In the genomic region with DNA sequence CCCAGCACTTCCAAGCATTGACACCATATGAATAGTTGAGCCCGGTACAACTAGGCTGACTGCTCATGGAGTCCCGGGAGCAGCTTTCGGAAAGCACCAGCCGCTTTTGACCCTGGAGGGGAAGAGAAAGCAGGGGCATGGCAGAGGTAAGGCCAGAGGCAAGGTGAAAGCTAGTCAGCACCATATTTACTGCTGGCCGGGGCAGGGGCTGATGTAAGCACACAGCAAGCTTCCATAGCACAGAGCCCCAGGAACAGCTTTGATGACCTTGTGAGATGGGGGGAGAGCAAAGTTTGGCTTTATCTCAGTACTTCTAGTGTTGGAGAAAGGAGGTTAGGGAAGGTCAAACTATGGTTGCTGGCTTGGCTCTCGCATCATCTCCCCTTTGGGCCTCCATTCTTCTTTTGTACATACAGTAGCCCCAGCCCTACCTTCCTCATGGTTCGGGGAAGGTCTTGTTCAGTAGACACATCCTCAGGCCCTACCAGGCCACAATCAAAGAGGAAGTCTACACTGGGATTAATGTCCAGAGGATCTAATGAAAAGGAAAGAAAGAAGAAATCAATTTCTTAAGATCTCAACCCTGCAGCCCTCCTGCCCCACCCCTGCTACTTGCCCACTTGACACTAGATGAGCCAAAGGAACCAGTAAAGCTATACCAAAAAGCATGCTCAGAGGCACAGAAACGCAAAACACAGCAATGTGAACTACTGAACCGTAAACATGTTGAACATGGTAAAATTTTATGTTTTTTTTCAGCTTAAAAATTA, we compare ENCODE assay signal across 1 cellular context.
TF ChIP-seq lines count a peak whose summit lies in the region.

No MANE protein-coding gene starts in this region.

TF ChIP-seq in K562, 482 proteins besides CTCF, POLR2A, EP300 and RAD21:
- TF ChIP-seq CXXC5 (CRISPR knock-in tag; IDR thresholded peaks at IDR 0.05) (peak; percentile 34; the same call in 1 of the 2 replicates), ESRRA (IDR thresholded peaks at IDR 0.05; ENCODE audit: borderline replicate concordance, low read depth) (peak; percentile 88), NR2C1 (IDR thresholded peaks at IDR 0.05) (no peak), NR2C1 (tag; IDR thresholded peaks at IDR 0.05) (peak; percentile 61; the same call in 1 of the 2 replicates), HDAC8 (tag; IDR thresholded peaks at IDR 0.05) (0 out of 2 replicates have a peak, but pooled peaks have one; percentile 51), ZNF584 (CRISPR knock-in tag; IDR thresholded peaks at IDR 0.05; ENCODE audit: low read depth) (peak; percentile 87), FOXA1 (IDR thresholded peaks at IDR 0.05; ENCODE audit: borderline replicate concordance) (no peak), SMAD4 (CRISPR knock-in tag; conservative IDR thresholded peaks at IDR 0.05) (peak; percentile 74), DMBX1 (CRISPR knock-in tag; IDR thresholded peaks at IDR 0.05; ENCODE audit: borderline replicate concordance) (peak; percentile 79; the same call in 1 of the 2 replicates), CEBPG (CRISPR knock-in tag; IDR thresholded peaks at IDR 0.05) (peak; percentile 75), CEBPG (tag; conservative IDR thresholded peaks at IDR 0.05 in 1 of 2, IDR thresholded peaks at IDR 0.05 in 1 of 2) (peak in 1 of 2 experiments; percentile 75; a peak in 2 of 4 replicates), ZNF175 (CRISPR knock-in tag; IDR thresholded peaks at IDR 0.05; ENCODE audit: low read depth) (peak; percentile 78; the same call in 1 of the 2 replicates), ZKSCAN8 (CRISPR knock-in tag; IDR thresholded peaks at IDR 0.05) (peak; percentile 58; the same call in 1 of the 2 replicates), ZNF589 (CRISPR knock-in tag; IDR thresholded peaks at IDR 0.05; ENCODE audit: low read depth) (peak; percentile 51), NR2C2 (CRISPR knock-in tag; IDR thresholded peaks at IDR 0.05) (no peak), NR2C2 (tag; IDR thresholded peaks at IDR 0.05) (peak; percentile 51; the same call in 1 of the 2 replicates), ELF4 (CRISPR knock-in tag; IDR thresholded peaks at IDR 0.05) (no peak), ARID2 (IDR thresholded peaks at IDR 0.05) (no peak)
- TF ChIP-seq, protein P1, sequence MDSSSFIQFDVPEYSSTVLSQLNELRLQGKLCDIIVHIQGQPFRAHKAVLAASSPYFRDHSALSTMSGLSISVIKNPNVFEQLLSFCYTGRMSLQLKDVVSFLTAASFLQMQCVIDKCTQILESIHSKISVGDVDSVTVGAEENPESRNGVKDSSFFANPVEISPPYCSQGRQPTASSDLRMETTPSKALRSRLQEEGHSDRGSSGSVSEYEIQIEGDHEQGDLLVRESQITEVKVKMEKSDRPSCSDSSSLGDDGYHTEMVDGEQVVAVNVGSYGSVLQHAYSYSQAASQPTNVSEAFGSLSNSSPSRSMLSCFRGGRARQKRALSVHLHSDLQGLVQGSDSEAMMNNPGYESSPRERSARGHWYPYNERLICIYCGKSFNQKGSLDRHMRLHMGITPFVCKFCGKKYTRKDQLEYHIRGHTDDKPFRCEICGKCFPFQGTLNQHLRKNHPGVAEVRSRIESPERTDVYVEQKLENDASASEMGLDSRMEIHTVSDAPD (CRISPR knock-in tag; IDR thresholded peaks at IDR 0.05): no peak
- TF ChIP-seq, protein P2, sequence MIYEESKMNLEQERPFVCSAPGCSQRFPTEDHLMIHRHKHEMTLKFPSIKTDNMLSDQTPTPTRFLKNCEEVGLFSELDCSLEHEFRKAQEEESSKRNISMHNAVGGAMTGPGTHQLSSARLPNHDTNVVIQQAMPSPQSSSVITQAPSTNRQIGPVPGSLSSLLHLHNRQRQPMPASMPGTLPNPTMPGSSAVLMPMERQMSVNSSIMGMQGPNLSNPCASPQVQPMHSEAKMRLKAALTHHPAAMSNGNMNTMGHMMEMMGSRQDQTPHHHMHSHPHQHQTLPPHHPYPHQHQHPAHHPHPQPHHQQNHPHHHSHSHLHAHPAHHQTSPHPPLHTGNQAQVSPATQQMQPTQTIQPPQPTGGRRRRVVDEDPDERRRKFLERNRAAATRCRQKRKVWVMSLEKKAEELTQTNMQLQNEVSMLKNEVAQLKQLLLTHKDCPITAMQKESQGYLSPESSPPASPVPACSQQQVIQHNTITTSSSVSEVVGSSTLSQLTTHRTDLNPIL (CRISPR knock-in tag; IDR thresholded peaks at IDR 0.05): no peak
- TF ChIP-seq, protein P3, sequence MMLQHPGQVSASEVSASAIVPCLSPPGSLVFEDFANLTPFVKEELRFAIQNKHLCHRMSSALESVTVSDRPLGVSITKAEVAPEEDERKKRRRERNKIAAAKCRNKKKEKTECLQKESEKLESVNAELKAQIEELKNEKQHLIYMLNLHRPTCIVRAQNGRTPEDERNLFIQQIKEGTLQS (IDR thresholded peaks at IDR 0.05): peak; percentile 22; the same call in 1 of the 2 replicates
- TF ChIP-seq, protein P3 (CRISPR knock-in tag; conservative IDR thresholded peaks at IDR 0.05): no peak
